In genomic region chr15:29103825-29104565, GRCh38 we compare ENCODE assay signal across 8 cellular contexts.
A peak's percentile ranks its signal among the peaks of the same experiment; 100 is the strongest.
DNase-seq lines count a peak whose midpoint lies in the region; ATAC-seq and TF ChIP-seq lines count a peak whose summit lies in the region.

No MANE protein-coding gene starts in this region.

- TF ChIP-seq CTCF in 22Rv1 (IDR thresholded peaks at IDR 0.05) = peak; percentile 98
- TF ChIP-seq CTCF in gastroesophageal sphincter (IDR thresholded peaks at IDR 0.05) = peak in 3 of 4 experiments; percentile 68 to 92 (median 85)
- peak; percentile 50 to 89 (median 81) for TF ChIP-seq CTCF in ovary (IDR thresholded peaks at IDR 0.05)
- TF ChIP-seq CTCF in upper lobe of left lung (IDR thresholded peaks at IDR 0.05) = peak; percentile 51 to 80 (median 66)

- peak; percentile 82 for ATAC-seq in gastroesophageal sphincter
- peak in 1 of 2 donors; percentile 83 for ATAC-seq in upper lobe of left lung (ENCODE audit: low FRiP score in 2 of 2)

- intact Hi-C loops in ovary (cut with DNase I) = no loop called here

- no peaks in the 10 kb centered on the region for H3K36me3 ChIP-seq in gastroesophageal sphincter
- H3K36me3 ChIP-seq in ovary = no peaks in the 10 kb centered on the region
- no peaks in the 10 kb centered on the region for H3K36me3 ChIP-seq in upper lobe of left lung
- no peaks in the 10 kb centered on the region for H3K36me3 ChIP-seq in SJCRH30

- no peaks in the 10 kb centered on the region for H3K9me3 ChIP-seq in gastroesophageal sphincter
- no peaks in the 10 kb centered on the region for H3K9me3 ChIP-seq in ovary
- H3K9me3 ChIP-seq in upper lobe of left lung = no peaks in the 10 kb centered on the region
- H3K9me3 ChIP-seq in SJCRH30 (replicated peaks) = no peaks in the 10 kb centered on the region

- no peaks in the 10 kb centered on the region for H3K27me3 ChIP-seq in gastroesophageal sphincter
- no peaks in the 10 kb centered on the region for H3K27me3 ChIP-seq in ovary
- no peaks in the 10 kb centered on the region for H3K27me3 ChIP-seq in upper lobe of left lung
- H3K27me3 ChIP-seq in SJCRH30 = no peaks in the 10 kb centered on the region

- DNase-seq in GM19238 (ENCODE audit: insufficient read length, low spot score) (peak; percentile 43), NCI-H69 (lab: John Stamatoyannopoulos, UW) (peak; percentile 83), ovary (peak; percentile 63 to 88 (median 73)), upper lobe of left lung (peak; percentile 34 to 93), SJCRH30 (no peak)
- peak; percentile 81 for DNase-seq in activated effector memory CD4-positive, alpha-beta T cell treated with anti-CD3 and anti-CD28 coated beads, Interleukin-2, amount 50 U/mL, for 16 hours

- TF ChIP-seq EP300 in gastroesophageal sphincter (IDR thresholded peaks at IDR 0.05) = no peak
- TF ChIP-seq EP300 in ovary (IDR thresholded peaks at IDR 0.05) = no peak
- TF ChIP-seq EP300 in upper lobe of left lung (IDR thresholded peaks at IDR 0.05) = no peak

- H3K4me1 ChIP-seq in gastroesophageal sphincter (peaks cover 0 to 14% (median 4%) of the 10 kb centered on the region in 3 donors), ovary (ENCODE audit: insufficient read depth) (no peaks in the 10 kb centered on the region), upper lobe of left lung (peaks cover 5 to 11% (median 8%) of the 10 kb centered on the region in 4 donors), SJCRH30 (no peaks in the 10 kb centered on the region)

- H3K4me3 ChIP-seq in gastroesophageal sphincter (peak overlapping the region; percentile 22 to 53), ovary (peak overlapping the region; percentile 36), upper lobe of left lung (peak overlapping the region in 3 of 4 donors; percentile 30 to 41 (median 39)), SJCRH30 (no peak overlapping the region)

- WGBS in gastroesophageal sphincter (ENCODE audit: low coverage in 1 of 2), 2 donors = 26% methylated on average over 15 of the region's 47 CpGs; no CpG with 5 or more reads in 1 of the 2 donors
- WGBS in ovary, 3 donors = 23 to 28% (median 26%) methylated on average over 39 to 47 of the region's 47 CpGs
- 2 to 38% methylated on average over 17 to 45 of the region's 47 CpGs for WGBS in upper lobe of left lung, 2 donors

- TF ChIP-seq POLR2A in gastroesophageal sphincter (IDR thresholded peaks at IDR 0.05) (no peak), ovary (IDR thresholded peaks at IDR 0.05) (no peak), upper lobe of left lung (IDR thresholded peaks at IDR 0.05) (no peak)

- H3K27ac ChIP-seq in 22Rv1 (no peak overlapping the region), gastroesophageal sphincter (peak overlapping the region in 1 of 4 donors; percentile 74), ovary (peak overlapping the region; percentile 50 to 64), upper lobe of left lung (peak overlapping the region in 1 of 4 donors; percentile 31), SJCRH30 (no peak overlapping the region)

Comparison
In these comparisons a context has a peak if more than half of its experiments do, and no peak if none do; other contexts are left out.
1. H3K27ac ChIP-seq: peak in ovary (2 of 2); none in 22Rv1 (single experiment) and SJCRH30 (single experiment).
2. DNase-seq: peak in GM19238 (single experiment), NCI-H69 (single experiment), activated effector memory CD4-positive, alpha-beta T cell treated with anti-CD3 and anti-CD28 coated beads, Interleukin-2, amount 50 U/mL, for 16 hours (single experiment), ovary (5 of 5) and upper lobe of left lung (2 of 2); none in SJCRH30 (0 of 2).
3. Peak in every context shown above with its lines, with median percentiles within 50 percentile points of each other: CTCF ChIP-seq.